In the genomic region with DNA sequence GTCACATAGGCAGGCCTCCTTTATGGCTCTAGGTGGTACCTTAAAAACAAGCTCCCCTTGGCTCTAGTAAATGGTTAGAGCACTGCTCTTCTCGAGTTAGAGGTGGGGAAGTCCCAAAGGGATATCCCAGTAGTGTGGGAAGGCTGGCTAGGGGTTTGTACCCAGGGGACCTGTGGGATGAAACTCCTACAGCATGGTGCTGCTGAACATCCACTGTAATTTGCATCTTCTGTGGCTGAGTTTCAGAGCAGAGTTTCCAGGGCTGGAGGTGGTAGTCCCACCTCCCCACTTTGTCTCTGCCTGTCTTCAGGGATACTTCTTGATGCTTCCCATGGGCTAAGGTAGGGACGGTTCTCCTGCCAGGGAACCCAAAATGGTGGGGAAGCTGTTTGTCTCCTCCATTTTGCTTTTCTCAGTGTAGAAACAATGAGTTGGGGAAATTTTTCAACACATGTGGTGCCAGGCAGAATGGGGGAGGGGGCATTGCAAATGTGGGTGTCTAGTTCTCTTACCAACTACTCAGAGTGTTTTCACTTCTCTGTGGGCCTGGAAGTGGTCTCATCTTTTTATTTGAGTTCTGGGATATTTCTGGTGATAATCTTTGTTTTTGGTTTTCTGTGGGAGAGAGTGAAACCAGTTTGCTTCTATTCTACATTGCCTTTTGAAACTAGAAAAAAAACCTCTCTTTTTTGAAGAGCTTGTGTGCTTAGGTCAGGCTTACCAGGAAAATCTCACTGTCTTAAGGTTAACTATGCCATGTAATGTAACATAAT, we compare ENCODE assay signal across 15 cellular contexts.
A peak's percentile ranks its signal among the peaks of the same experiment; 100 is the strongest.
DNase-seq lines count a peak whose midpoint lies in the region; ATAC-seq and FAIRE-seq lines count a peak whose summit lies in the region.
"Had no signal": no experiment of that assay in that cellular context is flagged by ENCODE, and none has a peak within 500 bp of the region (broad histone marks: within the 10 kb centered on the region; RNA-seq: fewer than 3 reads in every experiment).

No MANE protein-coding gene starts in this region.

- ATAC-seq in GM21717 (IDR thresholded peaks at IDR 0.05; ENCODE audit: unreplicated experiment) (peak; percentile 78), HG03558 (IDR thresholded peaks at IDR 0.05; ENCODE audit: extremely low read depth, unreplicated experiment) (peak; percentile 34)
- ATAC-seq: activated CD4-positive, CD25-positive, alpha-beta regulatory T cell treated with anti-CD3 and anti-CD28 coated beads, Interleukin-2, amount 50 U/mL, for 24 hours; heart left ventricle; left colon had no signal

- peak; percentile 32 for DNase-seq in stimulated activated naive CD4-positive, alpha-beta T cell treated with Interleukin-2 at 50 U/mL for 16 hours (lab: John Stamatoyannopoulos, UW)
- no peak for DNase-seq in stimulated activated naive CD4-positive, alpha-beta T cell (lab: John Stamatoyannopoulos, UW)
- no peak for DNase-seq in urothelium cell line (ENCODE audit: low spot score)
- DNase-seq in DMS114 treated with DMSO at 0.1 percent for 48 hours (lab: John Stamatoyannopoulos, UW; ENCODE audit: unreplicated experiment), result no peak
- DNase-seq in pons (ENCODE audit: low spot score), result no peak
- DNase-seq in iPS-NIHi11 (ENCODE audit: low spot score), result no peak
- DNase-seq: caudate nucleus, DMS79 treated with DMSO at 0.1 percent for 48 hours, heart left ventricle, left colon had no signal

- no peak for FAIRE-seq in urothelium cell line (lab: Jason Lieb, UNC)
- FAIRE-seq: GM12892, HTR-8/SVneo had no signal
